ENCODE assay signal across 9 cellular contexts in genomic region chr22:35582861-35583670, GRCh38. TPM values are rescaled to one million over a fixed set of nuclear protein-coding genes. Genes with fewer than 3 reads are reported as not detected.
DNase-seq lines count a peak whose midpoint lies in the region; ATAC-seq and TF ChIP-seq lines count a peak whose summit lies in the region.
"Had no signal": no experiment of that assay in that cellular context is flagged by ENCODE, and none has a peak within 500 bp of the region (broad histone marks: within the 10 kb centered on the region; RNA-seq: fewer than 3 reads in every experiment).

No MANE protein-coding gene starts in this region.

- ATAC-seq in GM21526 (IDR thresholded peaks at IDR 0.05; ENCODE audit: low FRiP score, unreplicated experiment), result no peak

- H3K9me3 ChIP-seq in SJCRH30 (replicated peaks) (no peaks in the 10 kb centered on the region), vagina (no peaks in the 10 kb centered on the region)

- no peaks in the 10 kb centered on the region for H3K36me3 ChIP-seq in SJCRH30
- H3K36me3 ChIP-seq in vagina, result no peaks in the 10 kb centered on the region

- H3K4me1 ChIP-seq in SJCRH30 (no peaks in the 10 kb centered on the region; the same call in 1 of the 2 replicates), vagina (peaks cover 6% of the 10 kb centered on the region)

- peak; percentile 86 to 90 (median 88) for TF ChIP-seq CTCF in vagina (IDR thresholded peaks at IDR 0.05)

- intact Hi-C loops in head of caudate nucleus (cut with DNase I) (loop anchor here (1.0 to 2.0 kb wide), 2 partner anchors 153 to 232 kb away; no protein-coding TSS in a partner anchor), vagina (cut with DNase I) (loop anchor here (2.0 kb wide), 1 partner anchor 152 kb away; no protein-coding TSS in a partner anchor)

- no peak overlapping the region for H3K27ac ChIP-seq in SJCRH30
- H3K27ac ChIP-seq in vagina, result no peak overlapping the region

- H3K27me3 ChIP-seq in SJCRH30 (no peaks in the 10 kb centered on the region), vagina (no peaks in the 10 kb centered on the region)

- no peak for TF ChIP-seq POLR2A in vagina (IDR thresholded peaks at IDR 0.05)

- H3K4me3 ChIP-seq in SJCRH30 (no peak overlapping the region), vagina (no peak overlapping the region)

- DNase-seq in DMS53 (lab: John Stamatoyannopoulos, UW) (peak; percentile 59), LHCN-M2 (ENCODE audit: low read depth) (peak; percentile 43), SJCRH30 (peak; percentile 55 to 79), head of caudate nucleus (peak; percentile 51 to 87 (median 72)), pons (ENCODE audit: low spot score) (peak; percentile 53), vagina (ENCODE audit: extremely low spot score in 2 of 2) (no peak)
- peak; percentile 44 for DNase-seq in activated naive CD4-positive, alpha-beta T cell treated with anti-CD3 and anti-CD28 coated beads, Interleukin-2, amount 50 U/mL, for 16 hours

RNA-seq across cellular contexts. Expression of gene MB, which starts 34.1 kb away (rescaled TPM):
- total RNA-seq in LHCN-M2 (2014; rRNA removed), result not detected in 2 replicates
- polyA plus RNA-seq in LHCN-M2 (2012), result not detected
- 4.4 and 6.3 TPM in 2 replicates for total RNA-seq in SJCRH30 (2014; rRNA removed; shearing (Covaris generic))
- not detected for total RNA-seq in vagina

RNA-seq across cellular contexts. Expression of gene RASD2, which starts 42.4 kb away (rescaled TPM):
- 0.19 and 0.23 TPM in 2 replicates for total RNA-seq in LHCN-M2 (2014; rRNA removed)
- polyA plus RNA-seq in LHCN-M2 (2012), result 0.11 TPM
- total RNA-seq in SJCRH30 (2014; rRNA removed; shearing (Covaris generic)), result not detected in 2 replicates
- 2.0 TPM for total RNA-seq in vagina
- total RNA-seq: T-helper 2 cell treated with Interferon-gamma antibody and Interleukin-4, amounts not matched to agents 100 ng/mL and 5 ng/mL, for 36 hours had no signal

Comparison
In these comparisons a context has a peak if more than half of its experiments do, and no peak if none do; other contexts are left out.
1. DNase-seq: peak in DMS53 (single experiment), LHCN-M2 (single experiment), SJCRH30 (2 of 2), activated naive CD4-positive, alpha-beta T cell treated with anti-CD3 and anti-CD28 coated beads, Interleukin-2, amount 50 U/mL, for 16 hours (single experiment), head of caudate nucleus (42 of 42) and pons (single experiment); none in vagina (0 of 2).